ENCODE assay signal across 30 cellular contexts in the genomic region with DNA sequence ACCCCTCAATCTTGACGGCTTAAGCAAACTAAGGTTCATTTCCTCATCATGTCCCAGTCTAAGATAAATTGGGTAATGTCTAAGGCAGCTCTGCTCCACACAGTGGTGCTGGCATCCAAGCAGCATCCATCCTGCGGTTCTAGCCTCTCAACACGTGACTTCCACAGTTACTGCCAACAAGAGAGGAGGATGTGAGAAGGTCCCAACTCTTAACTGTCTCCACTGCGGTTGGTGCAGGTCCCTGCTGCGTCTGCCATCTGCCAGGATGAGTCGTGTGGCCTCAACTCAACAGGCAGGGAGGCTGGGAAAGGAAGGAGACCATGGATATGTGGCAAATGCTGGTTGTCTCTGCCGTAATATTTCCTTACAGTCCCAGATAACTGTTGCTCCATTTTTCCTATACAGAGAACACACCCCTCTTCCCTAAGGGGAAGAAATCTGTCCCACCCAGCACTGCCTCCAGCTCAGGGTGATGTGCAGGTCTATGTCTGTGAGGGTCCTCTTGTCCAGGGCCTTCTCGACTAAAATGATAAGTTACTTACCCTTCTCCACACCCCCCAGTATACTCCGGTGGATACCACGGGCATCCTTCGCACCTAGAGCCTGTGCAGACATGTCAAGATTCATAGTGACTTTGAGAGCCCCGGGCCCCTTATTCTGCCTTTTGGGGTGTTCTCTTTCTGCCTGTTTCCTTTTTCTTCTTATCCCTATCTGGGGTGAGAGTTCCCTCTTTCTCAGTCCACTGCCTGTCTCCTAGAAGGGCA.
"Had no signal": no experiment of that assay in that cellular context is flagged by ENCODE, and none has a peak within 500 bp of the region (broad histone marks: within the 10 kb centered on the region; RNA-seq: fewer than 3 reads in every experiment).

No MANE protein-coding gene starts in this region.

- H3K36me3 ChIP-seq: brain microvascular endothelial cell, SJSA1 had no signal

- FAIRE-seq: RCC 7860, TTC549 had no signal

- H3K27ac ChIP-seq: brain microvascular endothelial cell, PC-9, SJSA1 had no signal

- H2AFZ ChIP-seq: PC-9 had no signal

- H3K4me2 ChIP-seq: PC-9, SK-N-SH had no signal

- H3K4me3 ChIP-seq: PC-9, SJSA1 had no signal

- H3K27me3 ChIP-seq: brain microvascular endothelial cell, SJSA1 had no signal

- ATAC-seq: activated CD8-positive, alpha-beta T cell treated with anti-CD3 and anti-CD28 coated beads for 36 hours; activated T-cell treated with anti-CD3 and anti-CD28 coated beads, Interleukin-2, amount 50 U/mL, for 72 hours; activated T-helper 17 cell treated with anti-CD3 and anti-CD28 coated beads, Interleukin-2, amount 50 U/mL, for 72 hours had no signal

- H3K4me1 Mint-ChIP-seq: activated CD4-positive, alpha-beta T cell treated with anti-CD3 and anti-CD28 coated beads, Interleukin-2, amount 10 ng/mL, durations not matched to agents 24 days and 14 days; activated naive CD8-positive, alpha-beta T cell treated with anti-CD3 and anti-CD28 coated beads for 36 hours; activated T-helper 17 cell treated with anti-CD3 and anti-CD28 coated beads, Interleukin-2, amount 50 U/mL, for 72 hours; central memory CD8-positive, alpha-beta T cell had no signal

- H3K27ac Mint-ChIP-seq: activated CD4-positive, alpha-beta T cell treated with anti-CD3 and anti-CD28 coated beads, Interleukin-2, amount 10 ng/mL, durations not matched to agents 24 days and 14 days; activated CD8-positive, alpha-beta T cell treated with anti-CD3 and anti-CD28 coated beads for 36 hours; activated naive CD8-positive, alpha-beta T cell treated with anti-CD3 and anti-CD28 coated beads for 36 hours; activated T-cell treated with anti-CD3 and anti-CD28 coated beads, Interleukin-2, amount 50 U/mL, for 72 hours; activated T-helper 17 cell treated with anti-CD3 and anti-CD28 coated beads, Interleukin-2, amount 50 U/mL, for 72 hours; T-helper 1 cell treated with Interleukin-12 subunit alpha and Interleukin-12 subunit beta and Interleukin-4 antibody, amounts not matched to agents 30 μg/mL and 1 μg/mL, for 36 hours; T-helper 2 cell treated with Interferon-gamma antibody and Interleukin-4, amounts not matched to agents 5 μg/mL and 100 μg/mL, for 36 hours had no signal

- H3K36me3 Mint-ChIP-seq: activated naive CD8-positive, alpha-beta T cell treated with anti-CD3 and anti-CD28 coated beads for 36 hours had no signal

- H3K27me3 Mint-ChIP-seq: activated CD4-positive, alpha-beta T cell treated with anti-CD3 and anti-CD28 coated beads, Interleukin-2, amount 10 ng/mL, durations not matched to agents 24 days and 14 days; activated CD8-positive, alpha-beta T cell treated with anti-CD3 and anti-CD28 coated beads for 36 hours; activated naive CD8-positive, alpha-beta T cell treated with anti-CD3 and anti-CD28 coated beads for 36 hours; activated T-helper 17 cell treated with anti-CD3 and anti-CD28 coated beads, Interleukin-2, amount 50 U/mL, for 72 hours; central memory CD8-positive, alpha-beta T cell had no signal

- H3K4me3 Mint-ChIP-seq: activated CD4-positive, alpha-beta T cell treated with anti-CD3 and anti-CD28 coated beads, Interleukin-2, amount 10 ng/mL, durations not matched to agents 24 days and 14 days; activated CD8-positive, alpha-beta T cell treated with anti-CD3 and anti-CD28 coated beads for 36 hours; activated naive CD8-positive, alpha-beta T cell treated with anti-CD3 and anti-CD28 coated beads for 36 hours; activated T-cell treated with anti-CD3 and anti-CD28 coated beads, Interleukin-2, amount 50 U/mL, for 72 hours; activated T-helper 17 cell treated with anti-CD3 and anti-CD28 coated beads, Interleukin-2, amount 50 U/mL, for 72 hours; central memory CD8-positive, alpha-beta T cell; T-helper 1 cell treated with Interleukin-12 subunit alpha and Interleukin-12 subunit beta and Interleukin-4 antibody, amounts not matched to agents 30 μg/mL and 1 μg/mL, for 36 hours; T-helper 2 cell treated with Interferon-gamma antibody and Interleukin-4, amounts not matched to agents 5 μg/mL and 100 μg/mL, for 36 hours had no signal

- H3K9ac ChIP-seq: SK-N-SH had no signal

- H3K4me1 ChIP-seq: SJSA1 had no signal

- H3K9me3 ChIP-seq: SJSA1, SK-N-SH had no signal

- DNase-seq: activated CD4-positive, alpha-beta T cell treated with anti-CD3 and anti-CD28 coated beads, Interleukin-2, amount 10 ng/mL, durations not matched to agents 24 days and 14 days; activated CD4-positive, alpha-beta T cell treated with anti-CD3 and anti-CD28 coated beads, Interleukin-2, amount 50 U/mL, for 4 hours; activated CD8-positive, alpha-beta T cell treated with anti-CD3 and anti-CD28 coated beads for 36 hours; activated effector memory CD4-positive, alpha-beta T cell treated with anti-CD3 and anti-CD28 coated beads, Interleukin-2, amount 50 U/mL, for 16 hours; activated naive CD4-positive, alpha-beta T cell; activated naive CD4-positive, alpha-beta T cell treated with anti-CD3 and anti-CD28 coated beads, Interleukin-2, amount 50 U/mL, for 16 hours; activated naive CD8-positive, alpha-beta T cell treated with anti-CD3 and anti-CD28 coated beads for 36 hours; activated T-cell treated with anti-CD3 and anti-CD28 coated beads, Interleukin-2, amount 50 U/mL, for 1 hour; activated T-cell treated with anti-CD3 and anti-CD28 coated beads, Interleukin-2, amount 50 U/mL, for 72 hours; amniotic stem cell; aorta; brain microvascular endothelial cell; NCI-H1105; NCI-H1436; NCI-H1694; NCI-H1930; NCI-H2081 treated with DMSO at 0.1 percent for 48 hours; NCI-H345; NCI-H524 treated with DMSO at 0.1 percent for 48 hours; NK-92 treated with Interleukin-12 subunit alpha and Interleukin-12 subunit beta, amount 100 ng/mL, for 24 hours; PC-9; Right ventricle myocardium superior; SK-N-SH had no signal
